ENCODE assay signal across 10 cellular contexts in genomic region chr12:22002430-22002829, GRCh38.
"Had no signal": no experiment of that assay in that cellular context is flagged by ENCODE, and none has a peak within 500 bp of the region (broad histone marks: within the 10 kb centered on the region; RNA-seq: fewer than 3 reads in every experiment).

No MANE protein-coding gene starts in this region.

- H3K27ac Mint-ChIP-seq: HFFc6, IgD-negative memory B cell had no signal

- H3K27ac ChIP-seq: GM23248, HL-60 had no signal

- H3K4me1 ChIP-seq: HAP-1 had no signal

- H3K4me1 Mint-ChIP-seq: IgD-negative memory B cell had no signal

- H3K36me3 ChIP-seq: HAP-1 had no signal

- H3K4me3 Mint-ChIP-seq: HFFc6, IgD-negative memory B cell had no signal

- H3K9ac ChIP-seq: GM23248 had no signal

- H2AFZ ChIP-seq: GM23248 had no signal

- ATAC-seq: HCT116, HepG2 had no signal

- H3K9me3 Mint-ChIP-seq: HFFc6, IgD-negative memory B cell had no signal

- DNase-seq: GM23248, GOT3, H7, HFFc6, KBM-7 had no signal

- H3K36me3 Mint-ChIP-seq: IgD-negative memory B cell had no signal

- H3K4me3 ChIP-seq: GM23248, HAP-1 had no signal

- H3K9me3 ChIP-seq: HAP-1 had no signal
